18 cellular contexts compared by ENCODE assay signal in the genomic region with DNA sequence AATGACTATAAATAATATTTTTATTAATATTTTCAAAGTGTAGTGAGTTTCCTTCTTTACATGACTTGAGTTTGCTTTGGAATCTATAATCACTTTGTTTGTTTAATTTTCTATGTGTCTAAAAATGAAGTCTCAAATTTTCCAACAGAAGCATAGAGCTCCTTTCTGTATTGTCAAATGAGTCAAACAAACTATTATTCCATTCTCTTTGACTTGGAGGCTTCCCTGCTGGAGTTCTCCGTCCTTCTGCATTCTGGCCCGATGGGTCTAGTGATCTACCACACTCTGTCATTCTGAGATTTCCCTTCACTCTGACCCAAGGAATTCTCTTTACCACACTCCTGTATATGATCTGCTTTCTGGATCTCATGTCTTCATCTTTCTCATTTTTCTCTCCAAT. TPM values are rescaled to one million over a fixed set of nuclear protein-coding genes. Genes with fewer than 3 reads are reported as not detected.
DNase-seq lines count a peak whose midpoint lies in the region; ATAC-seq and TF ChIP-seq lines count a peak whose summit lies in the region.
"Had no signal": no experiment of that assay in that cellular context is flagged by ENCODE, and none has a peak within 500 bp of the region (broad histone marks: within the 10 kb centered on the region; RNA-seq: fewer than 3 reads in every experiment).

No MANE protein-coding gene starts in this region.

- H2AFZ ChIP-seq in hepatocyte = no peak overlapping the region
- H2AFZ ChIP-seq: GM23338 had no signal

- no peak for DNase-seq in dorsolateral prefrontal cortex
- peak; percentile 27 for DNase-seq in medulla oblongata (ENCODE audit: extremely low spot score)
- DNase-seq in pons (ENCODE audit: low spot score) = peak; percentile 70
- no peak for DNase-seq in GF-D8 (lab: John Stamatoyannopoulos, UW)
- DNase-seq in retina = no peak
- no peak for DNase-seq in hepatocyte (ENCODE audit: low spot score)
- DNase-seq: CD8-positive, alpha-beta T cell; COR-L47; DMS 273 treated with DMSO at 0.1 percent for 48 hours; DMS53; DND-41; EL; HCEC 1CT; IMR-90 had no signal

- H3K9me2 ChIP-seq in hepatocyte (replicated peaks; ENCODE audit: insufficient read depth) = no peaks in the 10 kb centered on the region

- no peaks in the 10 kb centered on the region for H4K20me1 ChIP-seq in hepatocyte (ENCODE audit: insufficient read depth, poor library complexity, severe bottlenecking)
- H4K20me1 ChIP-seq: BLaER1 treated with 17β-estradiol and CSF1 and Interleukin-3, amounts not matched to agents 10 nM and 100 nM had no signal

- 97% methylated on average over 2 of the region's 2 CpGs for WGBS in hepatocyte (ENCODE audit: low lambda C conversion rate, missing lambda C conversion rate)

- H3K9me3 ChIP-seq in hepatocyte (ENCODE audit: low read depth) = no peaks in the 10 kb centered on the region

- H3K4me3 ChIP-seq in dorsolateral prefrontal cortex (peak overlapping the region in 1 of 59 donors; percentile 23), hepatocyte (no peak overlapping the region)
- H3K4me3 ChIP-seq: BLaER1 treated with 17β-estradiol and CSF1 and Interleukin-3, amounts not matched to agents 10 nM and 100 nM; GM23338 had no signal

- H3K4me2 ChIP-seq in hepatocyte = no peak overlapping the region
- H3K4me2 ChIP-seq: BLaER1 treated with 17β-estradiol and CSF1 and Interleukin-3, amounts not matched to agents 10 nM and 100 nM; GM23338 had no signal

- H3K36me3 ChIP-seq in hepatocyte (replicated peaks; ENCODE audit: insufficient read depth, low read depth) = no peaks in the 10 kb centered on the region

- no peak for ATAC-seq in HG02610 (IDR thresholded peaks at IDR 0.05; ENCODE audit: unreplicated experiment)
- ATAC-seq: CD8-positive, alpha-beta T cell; GM23338 had no signal

- intact Hi-C loops in dorsolateral prefrontal cortex (cut with DNase I) = no loop called here

- H3K27me3 ChIP-seq in dorsolateral prefrontal cortex = no peaks in the 10 kb centered on the region
- no peaks in the 10 kb centered on the region for H3K27me3 ChIP-seq in hepatocyte
- H3K27me3 ChIP-seq: BLaER1 treated with 17β-estradiol and CSF1 and Interleukin-3, amounts not matched to agents 10 nM and 100 nM had no signal

- H3K27ac ChIP-seq in angular gyrus (ENCODE audit: low read depth, low read length) (peak overlapping the region; percentile 70), dorsolateral prefrontal cortex (peak overlapping the region in 45 of 59 donors; percentile 24 to 98 (median 84)), hepatocyte (no peak overlapping the region)
- H3K27ac ChIP-seq: BLaER1 treated with 17β-estradiol and CSF1 and Interleukin-3, amounts not matched to agents 10 nM and 100 nM had no signal

- TF ChIP-seq CTCF in dorsolateral prefrontal cortex (IDR thresholded peaks at IDR 0.05 in 54 of 56, conservative IDR thresholded peaks at IDR 0.05 in 2 of 56; ENCODE audit: low read depth in 1 of 56, partially characterized antibody in 56 of 56) = no peak
- no peak for TF ChIP-seq CTCF in hepatocyte (IDR thresholded peaks at IDR 0.05; ENCODE audit: poor library complexity)

- no peaks in the 10 kb centered on the region for H3K79me2 ChIP-seq in hepatocyte

- H3K4me1 ChIP-seq in hepatocyte (ENCODE audit: insufficient read depth) = peaks cover 4% of the 10 kb centered on the region
- H3K4me1 ChIP-seq: BLaER1 treated with 17β-estradiol and CSF1 and Interleukin-3, amounts not matched to agents 10 nM and 100 nM had no signal

RNA-seq across cellular contexts. Expression of gene POLR2M, which starts 30.1 kb away (rescaled TPM):
- total RNA-seq in dorsolateral prefrontal cortex (100 to 1,000 TPM in 5 of 120 experiments, 10 to 100 TPM in 115; 55.8 to 112 (median 75.8) TPM), hepatocyte (56.7 and 145 TPM in 2 replicates)
- 18.8 and 27.0 TPM in 2 replicates for polyA plus RNA-seq in hepatocyte

Comparison
In these comparisons a context has a peak if more than half of its experiments do, and no peak if none do; other contexts are left out.
1. DNase-seq: peak in medulla oblongata (single experiment) and pons (single experiment); none in dorsolateral prefrontal cortex (0 of 10), GF-D8 (single experiment), retina (single experiment) and hepatocyte (single experiment).